In genomic region chr10:118958984-118959916, GRCh38 we compare ENCODE assay signal across 9 cellular contexts.
A peak's percentile ranks its signal among the peaks of the same experiment; 100 is the strongest.
DNase-seq lines count a peak whose midpoint lies in the region; ATAC-seq, FAIRE-seq and TF ChIP-seq lines count a peak whose summit lies in the region.
"Had no signal": no experiment of that assay in that cellular context is flagged by ENCODE, and none has a peak within 500 bp of the region (broad histone marks: within the 10 kb centered on the region; RNA-seq: fewer than 3 reads in every experiment).

No MANE protein-coding gene starts in this region.

- peaks cover 19% of the 10 kb centered on the region for H3K4me1 Mint-ChIP-seq in type B pancreatic cell (ENCODE audit: unreplicated experiment)

- FAIRE-seq in keratinocyte (lab: Jason Lieb, UNC), result peak; percentile 88

- no peaks in the 10 kb centered on the region for H3K27me3 Mint-ChIP-seq in type B pancreatic cell

- H3K4me3 Mint-ChIP-seq in type B pancreatic cell, result peak overlapping the region; percentile 65

- H3K4me3 ChIP-seq in keratinocyte (ENCODE audit: control insufficient read depth in 2 of 3, extremely low read depth in 1 of 3, insufficient read depth in 2 of 3, low read depth in 1 of 3, low read length in 3 of 3), result no peak overlapping the region

- no peak for ATAC-seq in GM18861 (IDR thresholded peaks at IDR 0.05; ENCODE audit: unreplicated experiment)
- no peak for ATAC-seq in HG02623 (IDR thresholded peaks at IDR 0.05; ENCODE audit: unreplicated experiment)

- H3K4me2 ChIP-seq in keratinocyte (ENCODE audit: control insufficient read depth, extremely low read depth, insufficient read depth, low read depth, low read length), result peak overlapping the region; percentile 49

- no peaks in the 10 kb centered on the region for H3K9me3 ChIP-seq in keratinocyte (ENCODE audit: control insufficient read depth, low read depth, low read length)

- H3K36me3 Mint-ChIP-seq in type B pancreatic cell, result peaks cover 3% of the 10 kb centered on the region

- POLR2A ChIA-PET in GM10248 (lab: Yijun Ruan, JAX), result no interaction called here

- DNase-seq in DMS 273 (lab: John Stamatoyannopoulos, UW; ENCODE audit: unreplicated experiment), result peak; percentile 11
- DNase-seq in DMS 273 treated with DMSO at 0.1 percent for 48 hours (lab: John Stamatoyannopoulos, UW), result no peak
- DNase-seq in amniotic stem cell (lab: John Stamatoyannopoulos, UW), result peak; percentile 14
- DNase-seq in keratinocyte (ENCODE audit: low read depth, low spot score), result no peak
- DNase-seq in type B pancreatic cell (ENCODE audit: extremely low spot score, unreplicated experiment), result peak; percentile 66
- no peak for DNase-seq in GM10248 (ENCODE audit: extremely low spot score)

- H3K9ac ChIP-seq in keratinocyte (ENCODE audit: control insufficient read depth, extremely low read depth, insufficient read depth, low read length), result no peak overlapping the region

- peaks cover 6% of the 10 kb centered on the region for H3K9me3 Mint-ChIP-seq in type B pancreatic cell

- H4K20me1 ChIP-seq in keratinocyte (ENCODE audit: control insufficient read depth, extremely low read depth, insufficient read depth, low read length), result no peaks in the 10 kb centered on the region

- H3K27me3 ChIP-seq in keratinocyte (ENCODE audit: control insufficient read depth, extremely low read depth, insufficient read depth, low read length), result no peaks in the 10 kb centered on the region

- TF ChIP-seq CTCF in keratinocyte (optimal IDR thresholded peaks at IDR 0.05 in 1 of 3, IDR thresholded peaks at IDR 0.05 in 1 of 3, conservative IDR thresholded peaks at IDR 0.05 in 1 of 3; ENCODE audit: extremely low read depth in 1 of 3, insufficient read depth in 2 of 3, low read length in 3 of 3) (no peak), type B pancreatic cell (conservative IDR thresholded peaks at IDR 0.05) (no peak), GM10248 (IDR thresholded peaks at IDR 0.05; ENCODE audit: control extremely low read depth, extremely low read depth, low read depth, missing control alignments) (no peak)

- no peaks in the 10 kb centered on the region for H3K79me2 ChIP-seq in keratinocyte (ENCODE audit: control insufficient read depth, insufficient read depth, low read length)

- no peak overlapping the region for H3K27ac ChIP-seq in keratinocyte (ENCODE audit: control insufficient read depth, insufficient read depth, low read length)
- H3K27ac ChIP-seq: 22Rv1 had no signal

- H3K27ac Mint-ChIP-seq in type B pancreatic cell, result peak overlapping the region; percentile 75

- CTCF ChIA-PET in GM10248 (lab: Yijun Ruan, JAX), result no interaction called here

- peaks cover 30% of the 10 kb centered on the region for H3K4me1 ChIP-seq in keratinocyte (ENCODE audit: control insufficient read depth, extremely low read depth, insufficient read depth, low read length)

- no peak overlapping the region for H2AFZ ChIP-seq in keratinocyte (ENCODE audit: control insufficient read depth, low read length)

- H3K9me1 ChIP-seq in keratinocyte (ENCODE audit: control insufficient read depth, extremely low read depth, insufficient read depth, low read length), result no peaks in the 10 kb centered on the region

- dilution Hi-C loops in keratinocyte (cut with MboI; ENCODE audit: extremely low pct_ligation_motif_present, low sequenced_read_pairs), result no loop called here

- H3K36me3 ChIP-seq in keratinocyte (ENCODE audit: control insufficient read depth in 2 of 2, extremely low read depth in 1 of 2, insufficient read depth in 2 of 2, low read length in 2 of 2), result no peaks in the 10 kb centered on the region

Comparison
In these comparisons a context has a peak if more than half of its experiments do, and no peak if none do; other contexts are left out.
1. DNase-seq: peak in DMS 273 (single experiment), amniotic stem cell (single experiment) and type B pancreatic cell (single experiment); none in DMS 273 treated with DMSO at 0.1 percent for 48 hours (single experiment), keratinocyte (single experiment) and GM10248 (single experiment).